In genomic region chr5:72848474-72849428, GRCh38 we compare ENCODE assay signal across 8 cellular contexts. TPM values are rescaled to one million over a fixed set of nuclear protein-coding genes. Genes with fewer than 3 reads are reported as not detected.
DNase-seq lines count a peak whose midpoint lies in the region; ATAC-seq and TF ChIP-seq lines count a peak whose summit lies in the region.

No MANE protein-coding gene starts in this region.

- H3K4me1 Mint-ChIP-seq in activated naive CD8-positive, alpha-beta T cell (ENCODE audit: low read depth) = peaks cover 65% of the 10 kb centered on the region

- CTCF ChIA-PET in BJ (lab: Yijun Ruan, JAX) = interaction anchor here (1.1 to 1.2 kb wide), 3 partner anchors 30 to 603 kb away, joined by 3 to 4 read pairs (median 3); no protein-coding TSS in a partner anchor

- WGBS in heart left ventricle, 4 donors = 0 to 1% (median 1%) methylated on average over 21 to 81 of the region's 81 CpGs

- no peaks in the 10 kb centered on the region for H3K27me3 ChIP-seq in BJ (ENCODE audit: control insufficient read depth, insufficient read depth, low read length)
- no peaks in the 10 kb centered on the region for H3K27me3 ChIP-seq in heart left ventricle

- peak overlapping the region; percentile 83 to 93 (median 92) for H3K27ac ChIP-seq in heart left ventricle

- peak overlapping the region; percentile 97 for H3K27ac Mint-ChIP-seq in activated naive CD8-positive, alpha-beta T cell

- POLR2A ChIA-PET in BJ (lab: Charles Lee) = interaction anchor here (0.5 kb wide), 1 partner anchor 12 kb away, joined by 4 read pairs; no protein-coding TSS in a partner anchor

- H3K4me1 ChIP-seq in heart left ventricle = peaks cover 0 to 87% (median 46%) of the 10 kb centered on the region in 12 donors

- H3K36me3 ChIP-seq in BJ (ENCODE audit: control insufficient read depth, insufficient read depth, low read length) (peaks cover 2% of the 10 kb centered on the region), heart left ventricle (peaks cover 0 to 26% (median 12%) of the 10 kb centered on the region in 9 donors)

- peak overlapping the region; percentile 97 for H3K4me3 Mint-ChIP-seq in activated naive CD8-positive, alpha-beta T cell

- intact Hi-C loops in heart left ventricle (cut with DNase I) (loop anchor here in 5 of 10 donors (1.0 to 10.0 kb wide), 4 partner anchors 32 to 236 kb away; partner anchors contain the start of gene TNPO1 (in 3 of the 5)), posterior cingulate gyrus (cut with DNase I) (loop anchor here (1.0 to 10.0 kb wide), 3 partner anchors 32 to 234 kb away; partner anchors contain the start of gene TNPO1)

- ATAC-seq in GM18873 (IDR thresholded peaks at IDR 0.05; ENCODE audit: low FRiP score, unreplicated experiment) (peak; percentile 32), HG03135 (IDR thresholded peaks at IDR 0.05; ENCODE audit: unreplicated experiment) (peak; percentile 54), heart left ventricle (peak; percentile 44 to 79 (median 72))

- peak overlapping the region; percentile 93 for H3K4me3 ChIP-seq in BJ (ENCODE audit: low read depth, low read length)
- H3K4me3 ChIP-seq in heart left ventricle = peak overlapping the region; percentile 66 to 91 (median 79)

- no peaks in the 10 kb centered on the region for H3K9me3 ChIP-seq in heart left ventricle

- TF ChIP-seq POLR2A in heart left ventricle (IDR thresholded peaks at IDR 0.05) = no peak

- no peaks in the 10 kb centered on the region for H3K27me3 Mint-ChIP-seq in activated naive CD8-positive, alpha-beta T cell

- no peak for TF ChIP-seq CTCF in BJ (IDR thresholded peaks at IDR 0.05; ENCODE audit: insufficient read depth, low read depth, low read length)
- TF ChIP-seq CTCF in heart left ventricle (IDR thresholded peaks at IDR 0.05) = no peak

- peaks cover 4% of the 10 kb centered on the region for H3K36me3 Mint-ChIP-seq in activated naive CD8-positive, alpha-beta T cell

- DNase-seq in BJ (ENCODE audit: low read depth) = no peak
- peak; percentile 27 to 47 for DNase-seq in SHP77 (lab: John Stamatoyannopoulos, UW)
- peak; percentile 62 to 82 (median 68) for DNase-seq in heart left ventricle
- DNase-seq in posterior cingulate gyrus = peak; percentile 25 to 90 (median 47)
- DNase-seq in ureter (ENCODE audit: low spot score) = peak; percentile 54

- H3K9me3 Mint-ChIP-seq in activated naive CD8-positive, alpha-beta T cell (ENCODE audit: low read depth) = no peaks in the 10 kb centered on the region

RNA-seq across cellular contexts. Expression of gene TNPO1, which starts 32.3 kb away (rescaled TPM):
- polyA plus RNA-seq in BJ (2011; rRNA removed) = 49.6 and 106 TPM in 2 replicates
- 247 and 367 TPM in 2 replicates for polyA minus RNA-seq in BJ (2011; rRNA and poly(A)+ RNA removed)
- total RNA-seq in heart left ventricle = 10 to 100 TPM; 56.4 to 92.2 (median 68.4) TPM
- 10 to 100 TPM in 1 of 2 donors, 1 to 10 TPM in 1; 6.4 to 46.4 TPM for polyA plus RNA-seq in heart left ventricle
- total RNA-seq in ureter = 126 TPM
